ENCODE assay signal across 9 cellular contexts in genomic region chr18:24940416-24940815, GRCh38.
"Had no signal": no experiment of that assay in that cellular context is flagged by ENCODE, and none has a peak within 500 bp of the region (broad histone marks: within the 10 kb centered on the region; RNA-seq: fewer than 3 reads in every experiment).

No MANE protein-coding gene starts in this region.

- H3K4me3 ChIP-seq: GM23248, GM23338, HAP-1 had no signal

- H3K9me3 ChIP-seq: HAP-1 had no signal

- DNase-seq: GM23248, GOT3, H7, H9, HCEC 1CT, HFFc6 had no signal

- H3K9ac ChIP-seq: GM23248 had no signal

- H3K4me1 ChIP-seq: HAP-1 had no signal

- H2AFZ ChIP-seq: GM23248, GM23338 had no signal

- H3K27ac ChIP-seq: GM23248 had no signal

- ATAC-seq: GM23338, HCT116 had no signal

- H3K4me2 ChIP-seq: GM23338 had no signal

- H3K36me3 ChIP-seq: HAP-1 had no signal
